9 cellular contexts compared by ENCODE assay signal in genomic region chr15:68794869-68795268, GRCh38. TPM values are rescaled to one million over a fixed set of nuclear protein-coding genes. Genes with fewer than 3 reads are reported as not detected.
DNase-seq lines count a peak whose midpoint lies in the region; TF ChIP-seq lines count a peak whose summit lies in the region.
"Had no signal": no experiment of that assay in that cellular context is flagged by ENCODE, and none has a peak within 500 bp of the region (broad histone marks: within the 10 kb centered on the region; RNA-seq: fewer than 3 reads in every experiment).

No MANE protein-coding gene starts in this region.

- no peak overlapping the region for H3K4me3 Mint-ChIP-seq in activated naive CD4-positive, alpha-beta T cell treated with anti-CD3 and anti-CD28 coated beads for 36 hours

- peaks cover 98% of the 10 kb centered on the region for H3K4me1 Mint-ChIP-seq in activated naive CD4-positive, alpha-beta T cell treated with anti-CD3 and anti-CD28 coated beads for 36 hours (ENCODE audit: low read depth)

- H3K9me3 Mint-ChIP-seq in activated naive CD4-positive, alpha-beta T cell treated with anti-CD3 and anti-CD28 coated beads for 36 hours: no peaks in the 10 kb centered on the region

- WGBS in urinary bladder: 45% methylated on average over 4 of the region's 4 CpGs

- no peak for TF ChIP-seq CTCF in colonic mucosa (IDR thresholded peaks at IDR 0.05)

- H3K27ac ChIP-seq in colonic mucosa (peak overlapping the region; percentile 52), mucosa of rectum (ENCODE audit: low read depth in 2 of 2, low read length in 2 of 2) (peak overlapping the region; percentile 72 to 74), urinary bladder (ENCODE audit: low read depth) (peak overlapping the region; percentile 6)

- H3K27me3 ChIP-seq in colonic mucosa (no peaks in the 10 kb centered on the region), mucosa of rectum (ENCODE audit: control insufficient read depth in 2 of 2, insufficient read depth in 2 of 2, low read length in 2 of 2) (no peaks in the 10 kb centered on the region), H7 (ENCODE audit: control insufficient read depth, insufficient read depth, low read length) (no peaks in the 10 kb centered on the region)

- no peak overlapping the region for H3K4me3 ChIP-seq in colonic mucosa
- H3K4me3 ChIP-seq in mucosa of rectum (ENCODE audit: low read length in 2 of 2): peak overlapping the region in 1 of 2 donors; percentile 8
- H3K4me3 ChIP-seq in urinary bladder (ENCODE audit: low read depth, low read length): no peak overlapping the region
- H3K4me3 ChIP-seq in H7 (ENCODE audit: insufficient read depth, low read depth, low read length): no peak overlapping the region

- H3K27me3 Mint-ChIP-seq in activated naive CD4-positive, alpha-beta T cell treated with anti-CD3 and anti-CD28 coated beads for 36 hours (ENCODE audit: low read depth): no peaks in the 10 kb centered on the region

- H3K36me3 Mint-ChIP-seq in activated naive CD4-positive, alpha-beta T cell treated with anti-CD3 and anti-CD28 coated beads for 36 hours (ENCODE audit: low read depth): peaks cover 9% of the 10 kb centered on the region

- intact Hi-C loops in activated naive CD4-positive, alpha-beta T cell treated with anti-CD3 and anti-CD28 coated beads for 36 hours (cut with micrococcal nuclease): loop anchor here (10.0 kb wide), 1 partner anchor 740 kb away; the partner anchor contains the start of gene PIAS1
- intact Hi-C loops in colonic mucosa (cut with DNase I): no loop called here

- H3K36me3 ChIP-seq in colonic mucosa (no peaks in the 10 kb centered on the region), mucosa of rectum (ENCODE audit: control insufficient read depth in 2 of 2, insufficient read depth in 2 of 2, low read length in 2 of 2) (no peaks in the 10 kb centered on the region), urinary bladder (ENCODE audit: insufficient read depth) (no peaks in the 10 kb centered on the region), H7 (replicated peaks; ENCODE audit: control insufficient read depth, insufficient read depth, low read length) (peaks cover 2% of the 10 kb centered on the region; the same call in 1 of the 2 replicates)

- H3K4me1 ChIP-seq in colonic mucosa (peaks cover 21% of the 10 kb centered on the region), mucosa of rectum (ENCODE audit: control insufficient read depth in 2 of 2, insufficient read depth in 2 of 2, low read length in 2 of 2) (peaks cover 48 to 58% of the 10 kb centered on the region in 2 donors), urinary bladder (ENCODE audit: insufficient read depth) (peaks cover 2% of the 10 kb centered on the region)

- CTCF ChIA-PET in activated naive CD4-positive, alpha-beta T cell treated with anti-CD3 and anti-CD28 coated beads for 36 hours (lab: Charles Lee): interaction anchor here (1.3 to 2.6 kb wide), 7 partner anchors 11 to 240 kb away, joined by 3 to 13 read pairs (median 6); no protein-coding TSS in a partner anchor

- H3K9ac ChIP-seq in colonic mucosa (ENCODE audit: low read depth in 2 of 2, low read length in 2 of 2) (peak overlapping the region in 1 of 2 donors; percentile 27), mucosa of rectum (ENCODE audit: low read depth in 1 of 2, low read length in 2 of 2) (peak overlapping the region; percentile 38 to 44)
- H3K9ac ChIP-seq: SK-N-SH had no signal

- H3K27ac Mint-ChIP-seq in activated naive CD4-positive, alpha-beta T cell treated with anti-CD3 and anti-CD28 coated beads for 36 hours: peak overlapping the region; percentile 10

- DNase-seq in activated naive CD4-positive, alpha-beta T cell treated with anti-CD3 and anti-CD28 coated beads for 36 hours: no peak
- DNase-seq in activated naive CD4-positive, alpha-beta T cell treated with Interleukin-2 at 50 U/mL for 16 hours: no peak
- no peak for DNase-seq in colonic mucosa
- no peak for DNase-seq in NCI-H2081 treated with DMSO at 0.1 percent for 48 hours (lab: John Stamatoyannopoulos, UW)
- DNase-seq in GM19240 (ENCODE audit: insufficient read length, low spot score): no peak
- DNase-seq in H7: no peak
- DNase-seq: SK-N-SH had no signal

- H3K9me3 ChIP-seq in colonic mucosa (no peaks in the 10 kb centered on the region), mucosa of rectum (ENCODE audit: control insufficient read depth in 2 of 2, low read length in 2 of 2) (no peaks in the 10 kb centered on the region)
- H3K9me3 ChIP-seq: SK-N-SH had no signal

RNA-seq across cellular contexts. Expression of gene ANP32A, which starts 25.8 kb away (rescaled TPM):
- total RNA-seq in activated naive CD4-positive, alpha-beta T cell treated with anti-CD3 and anti-CD28 coated beads for 36 hours: 100 to 1,000 TPM; 216 to 245 TPM
- total RNA-seq in colonic mucosa: 100 to 1,000 TPM; 126 to 177 TPM
- 56.3 TPM for total RNA-seq in urinary bladder
- 80.1 TPM for polyA plus RNA-seq in urinary bladder
- 107 and 138 TPM in 2 replicates for total RNA-seq in H7 (2014; rRNA removed; shearing (Covaris generic))

Comparison
In these comparisons a context has a peak if more than half of its experiments do, and no peak if none do; other contexts are left out.
1. H3K27ac ChIP-seq: peak in every context shown above with its lines; median percentile 73 in mucosa of rectum; 52 in colonic mucosa; 6 in urinary bladder.